ENCODE assay signal across 32 cellular contexts in genomic region chr22:47817380-47817779, GRCh38.
"Had no signal": no experiment of that assay in that cellular context is flagged by ENCODE, and none has a peak within 500 bp of the region (broad histone marks: within the 10 kb centered on the region; RNA-seq: fewer than 3 reads in every experiment).

No MANE protein-coding gene starts in this region.

- H3K4me3 ChIP-seq: MG63, PC-9, SJCRH30, SK-N-MC had no signal

- H3K9me3 ChIP-seq: MG63, SJCRH30 had no signal

- H3K27me3 ChIP-seq: MG63, SJCRH30 had no signal

- H3K27ac ChIP-seq: PC-9, RWPE1, SJCRH30, SK-N-MC had no signal

- H2AFZ ChIP-seq: PC-9 had no signal

- ATAC-seq: Panc1, Right ventricle myocardium inferior, SK-N-SH treated with all-trans-retinoic acid at 6 μM for 48 hours had no signal

- DNase-seq: Kasumi-1, KG1, MG63, MV-4-11, NCI-H1092, NCI-H1105, NCI-H1417 treated with DMSO at 0.1 percent for 48 hours, NCI-H1436 treated with DMSO at 0.1 percent for 48 hours, NCI-H1694 treated with DMSO at 0.1 percent for 48 hours, NCI-H187 treated with DMSO at 0.1 percent for 48 hours, NCI-H2029, NCI-H2081, NCI-H2171 treated with DMSO at 0.1 percent for 48 hours, NCI-H2227 treated with DMSO at 0.1 percent for 48 hours, NCI-H345, NCI-H446, NCI-H510A, NCI-H524, NCI-H526, NCI-H69, NCI-H748 treated with DMSO at 0.1 percent for 48 hours, NCI-H82, PC-9, SHP77, SIG-M5, SJCRH30 had no signal

- H3K4me1 ChIP-seq: SJCRH30 had no signal

- FAIRE-seq: RCC 7860 had no signal

- H3K4me2 ChIP-seq: PC-9 had no signal

- H3K36me3 ChIP-seq: MG63, SJCRH30 had no signal
